Comparison of ENCODE assay signal across 9 cellular contexts in genomic region chr10:6445671-6446278, GRCh38.
DNase-seq lines count a peak whose midpoint lies in the region; ATAC-seq and TF ChIP-seq lines count a peak whose summit lies in the region.
"Had no signal": no experiment of that assay in that cellular context is flagged by ENCODE, and none has a peak within 500 bp of the region (broad histone marks: within the 10 kb centered on the region; RNA-seq: fewer than 3 reads in every experiment).

No MANE protein-coding gene starts in this region.

- no peak overlapping the region for H3K27ac Mint-ChIP-seq in chondrocyte (ENCODE audit: unreplicated experiment)

- DNase-seq in COLO829 (ENCODE audit: low spot score) (peak; percentile 30), KBM-7 (peak; percentile 72), chondrocyte (ENCODE audit: low spot score) (no peak), lower leg skin (ENCODE audit: low spot score in 2 of 2) (peak; percentile 27 to 88), NCI-H2227 treated with DMSO at 0.1 percent for 48 hours (lab: John Stamatoyannopoulos, UW) (no peak)
- DNase-seq in activated CD4-positive, alpha-beta T cell treated with anti-CD3 and anti-CD28 coated beads for 4 hours, result peak; percentile 55 to 73
- DNase-seq in stimulated activated CD8-positive, alpha-beta memory T cell treated with anti-CD3 and anti-CD28 coated beads, Interleukin-15, amount 100 ng/mL, for 48 hours (ENCODE audit: low read depth in 2 of 2), result peak; percentile 24 to 39

- no peaks in the 10 kb centered on the region for H3K9me3 Mint-ChIP-seq in chondrocyte (ENCODE audit: low read depth)

- H3K36me3 Mint-ChIP-seq in chondrocyte (ENCODE audit: low read depth), result no peaks in the 10 kb centered on the region

- no peak for TF ChIP-seq POLR2A in lower leg skin (IDR thresholded peaks at IDR 0.05)

- ATAC-seq in HG03521 (IDR thresholded peaks at IDR 0.05; ENCODE audit: unreplicated experiment), result no peak

- H3K27me3 Mint-ChIP-seq in chondrocyte (ENCODE audit: low read depth), result peaks cover 14% of the 10 kb centered on the region

- intact Hi-C loops in lower leg skin (cut with DNase I; ENCODE audit: low total_unique reads), result no loop called here

- H3K4me3 ChIP-seq in lower leg skin (ENCODE audit: low read depth, poor library complexity, severe bottlenecking), result no peak overlapping the region
- H3K4me3 ChIP-seq: SJSA1 had no signal

- no peaks in the 10 kb centered on the region for H3K4me1 Mint-ChIP-seq in chondrocyte (ENCODE audit: low read depth)

- H3K4me3 Mint-ChIP-seq in chondrocyte (ENCODE audit: unreplicated experiment), result no peak overlapping the region

- peak; percentile 82 for TF ChIP-seq CTCF in chondrocyte (IDR thresholded peaks at IDR 0.05)
- TF ChIP-seq CTCF in lower leg skin (IDR thresholded peaks at IDR 0.05), result no peak

- in situ Hi-C loops in KBM-7 (cut with MboI; ENCODE audit: low pct_unique_long_range_greater_than_20kb, low sequenced_read_pairs), result no loop called here

- 32 to 35% methylated on average over 11 of the region's 11 CpGs for WGBS in lower leg skin, 2 donors

Comparison
In these comparisons a context has a peak if more than half of its experiments do, and no peak if none do; other contexts are left out.
1. DNase-seq: peak in COLO829 (single experiment), KBM-7 (single experiment), activated CD4-positive, alpha-beta T cell treated with anti-CD3 and anti-CD28 coated beads for 4 hours (2 of 2), lower leg skin (2 of 2) and stimulated activated CD8-positive, alpha-beta memory T cell treated with anti-CD3 and anti-CD28 coated beads, Interleukin-15, amount 100 ng/mL, for 48 hours (2 of 2); none in chondrocyte (single experiment) and NCI-H2227 treated with DMSO at 0.1 percent for 48 hours (single experiment).